In genomic region chr17:69565447-69565846, GRCh38 we compare ENCODE assay signal across 6 cellular contexts.
"Had no signal": no experiment of that assay in that cellular context is flagged by ENCODE, and none has a peak within 500 bp of the region (broad histone marks: within the 10 kb centered on the region; RNA-seq: fewer than 3 reads in every experiment).

No MANE protein-coding gene starts in this region.

- H3K36me3 Mint-ChIP-seq: IgD-negative memory B cell had no signal

- ATAC-seq: HepG2, K562 had no signal

- H3K4me3 Mint-ChIP-seq: IgD-negative memory B cell had no signal

- H3K27ac ChIP-seq: HL-60 had no signal

- H3K9me3 Mint-ChIP-seq: IgD-negative memory B cell had no signal

- DNase-seq: IMR-90, KBM-7 had no signal

- H3K4me3 ChIP-seq: K562 had no signal

- H3K27ac Mint-ChIP-seq: IgD-negative memory B cell had no signal
